Comparison of ENCODE assay signal across 18 cellular contexts in the genomic region with DNA sequence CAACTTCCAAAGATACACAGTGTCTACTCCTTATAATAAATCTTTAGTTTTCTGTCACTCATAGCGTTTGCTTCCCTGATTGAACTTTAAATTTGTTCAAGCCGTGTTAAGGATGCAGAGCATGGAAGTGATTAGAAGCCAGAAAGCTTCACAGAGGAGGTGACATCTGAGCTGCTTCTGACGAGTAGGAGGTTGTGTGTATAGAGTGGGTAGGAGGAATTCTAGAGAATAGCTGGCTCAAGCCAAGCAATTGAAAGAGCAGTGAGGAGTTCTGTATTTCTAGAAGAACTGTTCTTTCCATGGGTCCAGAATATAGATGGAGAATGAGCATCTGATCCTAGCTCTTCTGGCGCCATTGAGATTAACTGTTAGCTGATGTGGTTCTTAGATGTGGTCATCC. TPM values are rescaled to one million over a fixed set of nuclear protein-coding genes. Genes with fewer than 3 reads are reported as not detected.
"Had no signal": no experiment of that assay in that cellular context is flagged by ENCODE, and none has a peak within 500 bp of the region (broad histone marks: within the 10 kb centered on the region; RNA-seq: fewer than 3 reads in every experiment).

No MANE protein-coding gene starts in this region.

- H3K79me2 ChIP-seq: parathyroid adenoma had no signal

- H3K9me3 Mint-ChIP-seq: activated naive CD8-positive, alpha-beta T cell treated with anti-CD3 and anti-CD28 coated beads for 36 hours; activated T-helper 1 cell treated with anti-CD3 and anti-CD28 coated beads, Interleukin-12 subunit alpha, Interleukin-12 subunit beta, Interleukin-2, Interleukin-4 antibody, amounts not matched to agents 30 ng/mL and 10 ng/mL and 1 ng/mL, durations not matched to agents 14 hours and 24 hours and 36 hours; central memory CD8-positive, alpha-beta T cell; naive thymus-derived CD8-positive, alpha-beta T cell had no signal

- H3K27me3 ChIP-seq: gastrocnemius medialis, heart left ventricle, tibial artery had no signal

- H3K4me3 ChIP-seq: coronary artery, gastrocnemius medialis, heart left ventricle, tibial artery had no signal

- DNase-seq: activated CD4-positive, alpha-beta T cell treated with anti-CD3 and anti-CD28 coated beads for 36 hours; activated CD4-positive, alpha-beta T cell treated with anti-CD3 and anti-CD28 coated beads, Interleukin-2, amount 50 U/mL, for 48 hours; activated naive CD8-positive, alpha-beta T cell treated with anti-CD3 and anti-CD28 coated beads for 36 hours; activated T-cell treated with anti-CD3 and anti-CD28 coated beads for 4 hours; amniotic stem cell; effector CD4-positive, alpha-beta T cell; gastrocnemius medialis; heart left ventricle; naive thymus-derived CD8-positive, alpha-beta T cell; stimulated activated CD4-positive, alpha-beta T cell treated with anti-CD3 and anti-CD28 coated beads, Interleukin-2, amount 100 ng/mL, for 48 hours; SW 1271; T-helper 2 cell; tibial artery had no signal

- H3K4me3 Mint-ChIP-seq: activated CD4-positive, alpha-beta T cell treated with anti-CD3 and anti-CD28 coated beads for 36 hours; activated naive CD8-positive, alpha-beta T cell treated with anti-CD3 and anti-CD28 coated beads for 36 hours; activated T-helper 1 cell treated with anti-CD3 and anti-CD28 coated beads, Interleukin-12 subunit alpha, Interleukin-12 subunit beta, Interleukin-2, Interleukin-4 antibody, amounts not matched to agents 30 ng/mL and 10 ng/mL and 1 ng/mL, durations not matched to agents 14 hours and 24 hours and 36 hours; central memory CD8-positive, alpha-beta T cell; naive thymus-derived CD8-positive, alpha-beta T cell had no signal

- H3K27ac ChIP-seq: coronary artery, parathyroid adenoma, tibial artery had no signal

- H3K27ac Mint-ChIP-seq: activated CD4-positive, alpha-beta T cell treated with anti-CD3 and anti-CD28 coated beads for 36 hours; activated naive CD8-positive, alpha-beta T cell treated with anti-CD3 and anti-CD28 coated beads for 36 hours; activated T-helper 1 cell treated with anti-CD3 and anti-CD28 coated beads, Interleukin-12 subunit alpha, Interleukin-12 subunit beta, Interleukin-2, Interleukin-4 antibody, amounts not matched to agents 30 ng/mL and 10 ng/mL and 1 ng/mL, durations not matched to agents 14 hours and 24 hours and 36 hours had no signal

- ATAC-seq: activated CD4-positive, alpha-beta T cell treated with anti-CD3 and anti-CD28 coated beads for 36 hours; esophagus mucosa; gastrocnemius medialis; heart left ventricle; naive thymus-derived CD8-positive, alpha-beta T cell had no signal

- H2AFZ ChIP-seq: parathyroid adenoma had no signal

- H3K27me3 Mint-ChIP-seq: activated CD4-positive, alpha-beta T cell treated with anti-CD3 and anti-CD28 coated beads for 36 hours; activated naive CD8-positive, alpha-beta T cell treated with anti-CD3 and anti-CD28 coated beads for 36 hours; central memory CD8-positive, alpha-beta T cell; naive thymus-derived CD8-positive, alpha-beta T cell had no signal

RNA-seq across cellular contexts. Expression of a gene that starts 6.3 kb away (rescaled TPM):
- polyA plus RNA-seq: naive thymus-derived CD8-positive, alpha-beta T cell had no signal
